In the genomic region with DNA sequence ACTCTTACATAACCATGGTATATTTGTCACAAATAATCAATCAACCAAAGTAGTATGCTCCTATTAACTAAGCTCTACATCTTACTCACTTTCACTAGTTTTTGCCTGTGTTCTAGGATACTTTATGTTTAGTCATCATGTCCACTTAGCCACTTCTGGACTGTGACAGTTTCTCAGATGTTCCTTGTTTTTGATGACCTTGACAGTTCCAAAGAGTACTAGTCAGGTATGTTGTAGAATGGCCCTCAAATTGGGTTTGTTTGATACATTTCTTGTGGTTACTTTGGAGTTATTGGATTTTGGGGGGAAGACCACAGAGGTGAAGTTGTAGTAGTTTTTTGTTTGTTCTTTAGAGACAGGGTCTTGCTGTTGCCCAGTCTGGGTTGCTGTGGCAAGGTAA, we compare ENCODE assay signal across 33 cellular contexts. TPM values are rescaled to one million over a fixed set of nuclear protein-coding genes. Genes with fewer than 3 reads are reported as not detected.
"Had no signal": no experiment of that assay in that cellular context is flagged by ENCODE, and none has a peak within 500 bp of the region (broad histone marks: within the 10 kb centered on the region; RNA-seq: fewer than 3 reads in every experiment).

No MANE protein-coding gene starts in this region.

- H3K27me3 ChIP-seq: adrenal gland, ascending aorta, body of pancreas, brain microvascular endothelial cell, breast epithelium, cardiac muscle cell had no signal

- H3K9me3 ChIP-seq: adrenal gland, ascending aorta, body of pancreas, breast epithelium had no signal

- ATAC-seq: activated naive CD4-positive, alpha-beta T cell treated with anti-CD3 and anti-CD28 coated beads, Interleukin-2, amount 50 U/mL, for 72 hours; activated naive CD8-positive, alpha-beta T cell treated with anti-CD3 and anti-CD28 coated beads, Interleukin-2, amount 50 U/mL, for 24 hours; activated T-cell treated with anti-CD3 and anti-CD28 coated beads, Interleukin-2, amount 50 U/mL, for 4 hours; activated T-cell treated with anti-CD3 and anti-CD28 coated beads, Interleukin-2, amount 50 U/mL, for 72 hours; activated T-helper 17 cell treated with anti-CD3 and anti-CD28 coated beads, Interleukin-2, amount 50 U/mL, for 72 hours; body of pancreas had no signal

- H3K4me1 ChIP-seq: adrenal gland, ascending aorta, body of pancreas, breast epithelium had no signal

- DNase-seq: activated effector memory CD4-positive, alpha-beta T cell treated with anti-CD3 and anti-CD28 coated beads, Interleukin-2, amount 50 U/mL, for 16 hours; activated effector memory CD4-positive, alpha-beta T cell treated with Interleukin-2 at 50 U/mL for 16 hours; activated gamma-delta T cell; activated gamma-delta T cell treated with Interleukin-2 at 50 U/mL for 16 hours; activated naive CD4-positive, alpha-beta T cell; activated naive CD4-positive, alpha-beta T cell treated with anti-CD3 and anti-CD28 coated beads for 36 hours; activated naive CD4-positive, alpha-beta T cell treated with anti-CD3 and anti-CD28 coated beads, Interleukin-2, amount 10 ng/mL, durations not matched to agents 7 days and 5 days; activated naive CD4-positive, alpha-beta T cell treated with anti-CD3 and anti-CD28 coated beads, Interleukin-2, amount 50 U/mL, for 16 hours; activated naive CD4-positive, alpha-beta T cell treated with Interleukin-2 at 50 U/mL for 16 hours; activated naive CD8-positive, alpha-beta T cell treated with anti-CD3 and anti-CD28 coated beads for 36 hours; activated naive CD8-positive, alpha-beta T cell treated with anti-CD3 and anti-CD28 coated beads, Interleukin-2, amount 10 ng/mL, durations not matched to agents 7 days and 5 days; activated naive CD8-positive, alpha-beta T cell treated with anti-CD3 and anti-CD28 coated beads, Interleukin-2, amount 50 U/mL, for 24 hours; activated T-cell treated with anti-CD3 and anti-CD28 coated beads, Interleukin-2, amount 50 U/mL, for 24 hours; activated T-cell treated with anti-CD3 and anti-CD28 coated beads, Interleukin-2, amount 50 U/mL, for 4 hours; activated T-cell treated with anti-CD3 and anti-CD28 coated beads, Interleukin-2, amount 50 U/mL, for 48 hours; activated T-cell treated with anti-CD3 and anti-CD28 coated beads, Interleukin-2, amount 50 U/mL, for 72 hours; adrenal gland; amniotic stem cell; amygdala; anterior cingulate cortex; aorta; body of pancreas; brain microvascular endothelial cell; caudate nucleus; central memory CD4-positive, alpha-beta T cell; cerebellar nuclear complex had no signal

- H3K4me3 ChIP-seq: adrenal gland, ascending aorta, body of pancreas, breast epithelium, cardiac muscle cell had no signal

- H3K36me3 ChIP-seq: adrenal gland, ascending aorta, breast epithelium had no signal

- H3K27ac ChIP-seq: adrenal gland, ascending aorta, body of pancreas, brain microvascular endothelial cell, breast epithelium, cardiac muscle cell had no signal

- FAIRE-seq: astrocyte, bronchial epithelial cell had no signal

RNA-seq across cellular contexts. Expression of gene BUB1, which starts 35.5 kb away (rescaled TPM):
- total RNA-seq: ascending aorta, body of pancreas had no signal
